28 cellular contexts compared by ENCODE assay signal in genomic region chr3:174786825-174787224, GRCh38.
"Had no signal": no experiment of that assay in that cellular context is flagged by ENCODE, and none has a peak within 500 bp of the region (broad histone marks: within the 10 kb centered on the region; RNA-seq: fewer than 3 reads in every experiment).

No MANE protein-coding gene starts in this region.

- H3K4me1 Mint-ChIP-seq: naive thymus-derived CD8-positive, alpha-beta T cell; nephron; neural crest cell; stimulated activated effector memory CD8-positive, alpha-beta T cell treated with anti-CD3 and anti-CD28 coated beads, Interleukin-12 subunit alpha, Interleukin-12 subunit beta, amount 100 ng/mL, for 72 hours had no signal

- H3K4me3 Mint-ChIP-seq: naive thymus-derived CD8-positive, alpha-beta T cell; nephron; neural crest cell; stimulated activated effector memory CD8-positive, alpha-beta T cell treated with anti-CD3 and anti-CD28 coated beads, Interleukin-12 subunit alpha, Interleukin-12 subunit beta, amount 100 ng/mL, for 72 hours; stimulated activated naive CD8-positive, alpha-beta T cell treated with anti-CD3 and anti-CD28 coated beads, Interleukin-15, Interleukin-2, amounts not matched to agents 100 ng/mL and 50 ng/mL, for 24 hours had no signal

- H3K4me1 ChIP-seq: left lung, lower lobe of right lung, pancreas, prostate gland, spleen, suprapubic skin, tibial artery, upper lobe of right lung had no signal

- H3K9me3 Mint-ChIP-seq: nephron, neural crest cell had no signal

- H3K36me3 ChIP-seq: left lung, lower lobe of right lung, pancreas, prostate gland, spleen, suprapubic skin, thoracic aorta, tibial artery, upper lobe of right lung had no signal

- FAIRE-seq: keratinocyte, pancreas, urothelium cell line had no signal

- H3K27me3 ChIP-seq: left lung, pancreas, spleen, suprapubic skin, tibial artery, upper lobe of right lung had no signal

- H3K36me3 Mint-ChIP-seq: naive thymus-derived CD8-positive, alpha-beta T cell; stimulated activated effector memory CD8-positive, alpha-beta T cell treated with anti-CD3 and anti-CD28 coated beads, Interleukin-12 subunit alpha, Interleukin-12 subunit beta, amount 100 ng/mL, for 72 hours had no signal

- H3K27me3 Mint-ChIP-seq: naive thymus-derived CD8-positive, alpha-beta T cell; stimulated activated naive CD8-positive, alpha-beta T cell treated with anti-CD3 and anti-CD28 coated beads, Interleukin-15, Interleukin-2, amounts not matched to agents 100 ng/mL and 50 ng/mL, for 24 hours had no signal

- H3K27ac ChIP-seq: left lung, lower lobe of right lung, pancreas, prostate gland, skin epidermis, spleen, suprapubic skin, thoracic aorta, tibial artery, upper lobe of right lung had no signal

- DNase-seq: left colon; left lung; lower lobe of right lung; mammary epithelial cell; mesenchymal stem cell; naive thymus-derived CD8-positive, alpha-beta T cell; nucleus accumbens; pancreas; posterior cingulate gyrus; retina; right cardiac atrium; spleen; stimulated activated CD4-positive, alpha-beta T cell treated with anti-CD3 and anti-CD28 coated beads, Interleukin-4, amount 100 ng/mL, for 24 hours; stimulated activated naive CD4-positive, alpha-beta T cell; tibial artery; trophoblast cell; upper lobe of right lung had no signal

- H3K4me3 ChIP-seq: left lung, lower lobe of right lung, pancreas, prostate gland, skin epidermis, spleen, suprapubic skin, thoracic aorta, tibial artery, upper lobe of right lung had no signal

- ATAC-seq: left colon; left lung; lower lobe of right lung; naive thymus-derived CD8-positive, alpha-beta T cell; pancreas; right cardiac atrium; sciatic nerve; stimulated activated effector memory CD8-positive, alpha-beta T cell treated with anti-CD3 and anti-CD28 coated beads, Interleukin-12 subunit alpha, Interleukin-12 subunit beta, amount 100 ng/mL, for 72 hours; upper lobe of right lung had no signal

- H3K9me3 ChIP-seq: left lung, lower lobe of right lung, pancreas, prostate gland, suprapubic skin, thoracic aorta, tibial artery, upper lobe of right lung had no signal

- H3K27ac Mint-ChIP-seq: naive thymus-derived CD8-positive, alpha-beta T cell; nephron; stimulated activated effector memory CD8-positive, alpha-beta T cell treated with anti-CD3 and anti-CD28 coated beads, Interleukin-12 subunit alpha, Interleukin-12 subunit beta, amount 100 ng/mL, for 72 hours; stimulated activated naive CD8-positive, alpha-beta T cell treated with anti-CD3 and anti-CD28 coated beads, Interleukin-15, Interleukin-2, amounts not matched to agents 100 ng/mL and 50 ng/mL, for 24 hours had no signal
